ENCODE assay signal across 8 cellular contexts in genomic region chr4:1683903-1684755, GRCh38. TPM values are rescaled to one million over a fixed set of nuclear protein-coding genes. Genes with fewer than 3 reads are reported as not detected.
DNase-seq lines count a peak whose midpoint lies in the region; ATAC-seq and TF ChIP-seq lines count a peak whose summit lies in the region.

Gene FAM53A, minus strand, starts transcription at chr4:1684313. Its CDS starts 15,572 bp downstream, at chr4:1668741.

- H3F3A ChIP-seq in DOHH2 (ENCODE audit: control insufficient read depth, insufficient read depth), result peaks cover 14% of the 10 kb centered on the region

- H3K27ac ChIP-seq in DOHH2 (ENCODE audit: low read depth, low read length) (no peak within 1 kb of the TSS), KOPT-K1 (ENCODE audit: low read depth, low read length, poor library complexity, severe bottlenecking) (peak within 1 kb of the TSS; percentile 33), SJCRH30 (no peak within 1 kb of the TSS), foreskin keratinocyte (no peak within 1 kb of the TSS), stomach smooth muscle (ENCODE audit: low read length) (peak within 1 kb of the TSS; percentile 76)

- TF ChIP-seq CTCF in DOHH2 (IDR thresholded peaks at IDR 0.05; ENCODE audit: low read depth, low read length, poor library complexity, severe bottlenecking) (no peak), foreskin keratinocyte (conservative IDR thresholded peaks at IDR 0.05) (no peak)

- H3K4me3 ChIP-seq in DOHH2 (ENCODE audit: low read length) (peak within 1 kb of the TSS; percentile 76), SJCRH30 (peak within 1 kb of the TSS; percentile 57), neuron (ENCODE audit: low read length) (peak within 1 kb of the TSS; percentile 40), stomach smooth muscle (ENCODE audit: low read length in 2 of 2) (peak within 1 kb of the TSS; percentile 42 to 74)

- peak within 1 kb of the TSS; percentile 92 for H3K4me2 ChIP-seq in DOHH2 (ENCODE audit: low read length)

- H3K27me3 ChIP-seq in DOHH2 (ENCODE audit: control insufficient read depth, low read length), result peaks cover 11% of the 10 kb centered on the region
- no peaks in the 10 kb centered on the region; the same call in 1 of the 2 replicates for H3K27me3 ChIP-seq in SJCRH30
- H3K27me3 ChIP-seq in foreskin keratinocyte, result no peaks in the 10 kb centered on the region
- peaks cover 16% of the 10 kb centered on the region for H3K27me3 ChIP-seq in neuron (ENCODE audit: insufficient read depth, low read length)
- H3K27me3 ChIP-seq in stomach smooth muscle (ENCODE audit: control insufficient read depth in 1 of 2, insufficient read depth in 2 of 2, low read length in 2 of 2), result no peaks in the 10 kb centered on the region

- no peaks in the 10 kb centered on the region for H3K9me3 ChIP-seq in DOHH2 (ENCODE audit: control insufficient read depth, insufficient read depth, low read length)
- no peaks in the 10 kb centered on the region for H3K9me3 ChIP-seq in KOPT-K1 (ENCODE audit: insufficient read depth, low read length, poor library complexity, severe bottlenecking)
- H3K9me3 ChIP-seq in SJCRH30 (replicated peaks), result no peaks in the 10 kb centered on the region
- H3K9me3 ChIP-seq in neuron (ENCODE audit: low read length), result peaks cover 5% of the 10 kb centered on the region
- H3K9me3 ChIP-seq in stomach smooth muscle (ENCODE audit: control insufficient read depth in 2 of 2, low read length in 2 of 2), result no peaks in the 10 kb centered on the region

- DNase-seq in SJCRH30 (peak; percentile 45 to 66), foreskin keratinocyte (peak in 1 of 2 donors; percentile 33)
- DNase-seq in activated naive CD4-positive, alpha-beta T cell (lab: John Stamatoyannopoulos, UW), result peak; percentile 82 to 96 (median 90)

- H2AFZ ChIP-seq in neuron (ENCODE audit: low read depth, low read length), result peak within 1 kb of the TSS; percentile 91

- H3K9ac ChIP-seq in stomach smooth muscle (ENCODE audit: low read length in 2 of 2), result peak within 1 kb of the TSS; percentile 55 to 59

- H3K9me2 ChIP-seq in DOHH2 (replicated peaks; ENCODE audit: control insufficient read depth, low read length), result no peaks in the 10 kb centered on the region

- peaks cover 20% of the 10 kb centered on the region for H3K4me1 ChIP-seq in DOHH2 (ENCODE audit: control insufficient read depth, low read length)
- 0 out of 2 replicates have a peak, but pooled peaks cover 6% of the 10 kb centered on the region for H3K4me1 ChIP-seq in SJCRH30
- H3K4me1 ChIP-seq in foreskin keratinocyte, result no peaks in the 10 kb centered on the region
- H3K4me1 ChIP-seq in neuron (ENCODE audit: insufficient read depth, low read length), result no peaks in the 10 kb centered on the region
- H3K4me1 ChIP-seq in stomach smooth muscle (ENCODE audit: control insufficient read depth, insufficient read depth, low read length), result peaks cover 17% of the 10 kb centered on the region

- H3K79me2 ChIP-seq in DOHH2 (ENCODE audit: control insufficient read depth, low read length), result no peaks in the 10 kb centered on the region

- ATAC-seq in GM21723 (IDR thresholded peaks at IDR 0.05; ENCODE audit: unreplicated experiment) (peak; percentile 79), foreskin keratinocyte (peak; percentile 87)

- H3K36me3 ChIP-seq in DOHH2 (ENCODE audit: control insufficient read depth, low read length) (no peaks in the 10 kb centered on the region), KOPT-K1 (ENCODE audit: insufficient read depth, low read length) (peaks cover 4% of the 10 kb centered on the region), SJCRH30 (no peaks in the 10 kb centered on the region), neuron (ENCODE audit: insufficient read depth, low read length) (no peaks in the 10 kb centered on the region), stomach smooth muscle (ENCODE audit: control insufficient read depth in 2 of 2, insufficient read depth in 2 of 2, low read length in 2 of 2) (no peaks in the 10 kb centered on the region)

- no peaks in the 10 kb centered on the region for H4K20me1 ChIP-seq in DOHH2 (ENCODE audit: control insufficient read depth, insufficient read depth, low read depth, low read length)

RNA-seq across cellular contexts. Expression of gene FAM53A, which starts in this region (rescaled TPM):
- total RNA-seq in SJCRH30 (2014; rRNA removed; shearing (Covaris generic)), result 0.13 and 0.51 TPM in 2 replicates
- total RNA-seq in foreskin keratinocyte, result 0.74 and 1.3 TPM in 2 replicates
- 0.61 and 1.5 TPM in 2 replicates for polyA plus RNA-seq in foreskin keratinocyte

Comparison
In these comparisons a context has a peak if more than half of its experiments do, and no peak if none do; other contexts are left out.
1. Peak in DNase-seq and H3K4me3 ChIP-seq in SJCRH30; RNA of the gene not detected or under 1 TPM.
2. H3K27ac ChIP-seq: peak in KOPT-K1 (single experiment) and stomach smooth muscle (single experiment); none in DOHH2 (single experiment), SJCRH30 (single experiment) and foreskin keratinocyte (single experiment).
3. Peak in every context shown above with its lines, with median percentiles within 50 percentile points of each other: H3K4me3 ChIP-seq.